In the genomic region with DNA sequence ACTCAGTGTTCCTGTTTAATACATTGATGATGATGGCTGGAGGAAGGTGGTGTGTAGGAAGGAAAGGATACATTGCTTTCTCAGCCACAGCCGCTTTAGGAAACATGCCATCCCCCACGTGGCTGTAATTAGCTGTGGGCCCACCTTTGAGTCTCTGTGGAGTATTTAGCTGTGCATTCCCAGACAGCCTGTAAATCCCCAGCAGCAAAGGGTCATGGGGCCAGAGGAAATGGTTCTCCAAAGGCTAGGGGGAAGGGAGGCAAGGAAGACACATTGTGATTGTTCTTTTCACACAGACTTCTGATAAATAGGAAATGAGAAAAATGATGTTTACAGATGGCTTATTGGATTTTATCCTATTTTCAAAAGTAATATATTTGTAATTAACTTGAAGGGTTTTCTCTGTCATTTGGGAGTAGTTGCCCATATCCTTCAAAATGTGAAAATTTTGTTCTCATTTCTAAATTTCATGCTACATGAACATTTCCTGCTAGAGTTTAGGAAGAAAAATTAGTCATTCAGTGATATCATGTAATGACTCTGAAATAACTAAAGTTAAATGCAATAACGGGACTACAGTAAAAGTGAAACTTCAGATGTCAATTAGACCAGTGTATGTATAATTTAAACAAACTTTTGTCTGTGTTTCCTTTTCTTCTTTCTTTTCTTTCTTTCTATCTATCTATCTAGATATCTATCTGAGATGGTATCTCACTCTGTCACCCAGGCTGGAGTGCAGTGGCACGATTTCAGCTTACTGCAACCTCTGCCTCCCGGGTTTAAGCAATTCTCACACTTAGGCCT, we compare ENCODE assay signal across 9 cellular contexts. TPM values are rescaled to one million over a fixed set of nuclear protein-coding genes. Genes with fewer than 3 reads are reported as not detected.
DNase-seq lines count a peak whose midpoint lies in the region; ATAC-seq and TF ChIP-seq lines count a peak whose summit lies in the region.
"Had no signal": no experiment of that assay in that cellular context is flagged by ENCODE, and none has a peak within 500 bp of the region (broad histone marks: within the 10 kb centered on the region; RNA-seq: fewer than 3 reads in every experiment).

No MANE protein-coding gene starts in this region.

- no peaks in the 10 kb centered on the region for H3K9me2 ChIP-seq in SK-N-SH

- peaks cover 41% of the 10 kb centered on the region for H3F3A ChIP-seq in SK-N-SH (replicated peaks; ENCODE audit: insufficient read depth)

- POLR2A ChIA-PET in SK-N-SH (lab: Yijun Ruan, JAX) = no interaction called here

- peak overlapping the region; percentile 43 for H3K9ac ChIP-seq in SK-N-SH
- H3K9ac ChIP-seq in skeletal muscle satellite cell (ENCODE audit: low read depth, low read length) = peak overlapping the region; percentile 67

- H3K27me3 ChIP-seq in SK-N-SH (ENCODE audit: insufficient read depth) (no peaks in the 10 kb centered on the region), skeletal muscle satellite cell (ENCODE audit: control insufficient read depth, insufficient read depth, low read length) (no peaks in the 10 kb centered on the region)

- no peaks in the 10 kb centered on the region for H3K79me2 ChIP-seq in SK-N-SH (ENCODE audit: insufficient read depth)

- H4K20me1 ChIP-seq in SK-N-SH (ENCODE audit: insufficient read depth) = no peaks in the 10 kb centered on the region

- ATAC-seq in GM19463 (IDR thresholded peaks at IDR 0.05; ENCODE audit: unreplicated experiment) = peak; percentile 54
- ATAC-seq in HG02642 (IDR thresholded peaks at IDR 0.05; ENCODE audit: poor library complexity, unreplicated experiment) = no peak
- ATAC-seq: stimulated activated memory B cell treated with anti-CD40 and anti-IgM and Interleukin-4, amounts not matched to agents 10 μg/mL and 1 μg/mL and 100 μg/mL, for 72 hours had no signal

- H3K36me3 ChIP-seq in SK-N-SH (replicated peaks in 1 of 2; ENCODE audit: control insufficient read depth in 1 of 2, insufficient read depth in 2 of 2, low read length in 1 of 2) = no peaks in the 10 kb centered on the region
- no peaks in the 10 kb centered on the region for H3K36me3 ChIP-seq in skeletal muscle satellite cell (ENCODE audit: insufficient read depth, low read length)

- CTCF ChIA-PET in SK-N-SH (lab: Yijun Ruan, JAX) = interaction anchor here (1.0 kb wide), 1 partner anchor 25 kb away, joined by 3 read pairs; no protein-coding TSS in a partner anchor

- no peak for TF ChIP-seq RAD21 in SK-N-SH (IDR thresholded peaks at IDR 0.05; ENCODE audit: low read length)

- peak overlapping the region; percentile 42; the same call in 1 of the 2 replicates for H3K4me2 ChIP-seq in SK-N-SH
- peak overlapping the region; percentile 63 for H3K4me2 ChIP-seq in skeletal muscle satellite cell (ENCODE audit: low read length)

- TF ChIP-seq CTCF in SK-N-SH (IDR thresholded peaks at IDR 0.05) = no peak
- no peak for TF ChIP-seq CTCF in fibroblast of the aortic adventitia (IDR thresholded peaks at IDR 0.05; ENCODE audit: insufficient read depth, low read length)

- peak overlapping the region; percentile 59; the same call in 1 of the 2 replicates for H2AFZ ChIP-seq in SK-N-SH (ENCODE audit: low read depth)

- DNase-seq in SK-N-SH = no peak
- peak; percentile 52 for DNase-seq in fibroblast of the aortic adventitia (ENCODE audit: low read depth)
- DNase-seq in stimulated activated CD4-positive, alpha-beta T cell treated with anti-CD3 and anti-CD28 coated beads, Interleukin-12 subunit alpha, Interleukin-12 subunit beta, amount 100 ng/mL, for 4 hours = no peak
- DNase-seq in NCI-H1694 (lab: John Stamatoyannopoulos, UW) = no peak
- DNase-seq: naive B cell had no signal

- H3K4me3 ChIP-seq in SK-N-SH (ENCODE audit: low read depth in 2 of 2, low read length in 1 of 2) (no peak overlapping the region), fibroblast of the aortic adventitia (ENCODE audit: low read depth, low read length) (no peak overlapping the region), skeletal muscle satellite cell (ENCODE audit: low read length) (peak overlapping the region; percentile 2)

- H3K27ac ChIP-seq in SK-N-SH (ENCODE audit: low read depth in 2 of 2, low read length in 1 of 2) = peak overlapping the region; percentile 94 to 98

- H3K9me3 ChIP-seq in SK-N-SH (no peaks in the 10 kb centered on the region), skeletal muscle satellite cell (replicated peaks; ENCODE audit: low read length) (no peaks in the 10 kb centered on the region)

- 51% methylated on average over 5 of the region's 5 CpGs for WGBS in SK-N-SH (ENCODE audit: low lambda C conversion rate)

- TF ChIP-seq EP300 in SK-N-SH (IDR thresholded peaks at IDR 0.05; ENCODE audit: borderline replicate concordance in 1 of 2, low read depth in 1 of 2, low read length in 1 of 2) = no peak

- peaks cover 3 to 46% of the 10 kb centered on the region in 2 experiments for H3K4me1 ChIP-seq in SK-N-SH (ENCODE audit: control insufficient read depth in 1 of 2, insufficient read depth in 2 of 2, low read depth in 1 of 2, low read length in 1 of 2)
- peaks cover 66% of the 10 kb centered on the region for H3K4me1 ChIP-seq in skeletal muscle satellite cell (ENCODE audit: control insufficient read depth, insufficient read depth, low read length)

TF ChIP-seq in SK-N-SH, 30 proteins besides CTCF, POLR2A, EP300 and RAD21:
- TF ChIP-seq, protein P1, sequence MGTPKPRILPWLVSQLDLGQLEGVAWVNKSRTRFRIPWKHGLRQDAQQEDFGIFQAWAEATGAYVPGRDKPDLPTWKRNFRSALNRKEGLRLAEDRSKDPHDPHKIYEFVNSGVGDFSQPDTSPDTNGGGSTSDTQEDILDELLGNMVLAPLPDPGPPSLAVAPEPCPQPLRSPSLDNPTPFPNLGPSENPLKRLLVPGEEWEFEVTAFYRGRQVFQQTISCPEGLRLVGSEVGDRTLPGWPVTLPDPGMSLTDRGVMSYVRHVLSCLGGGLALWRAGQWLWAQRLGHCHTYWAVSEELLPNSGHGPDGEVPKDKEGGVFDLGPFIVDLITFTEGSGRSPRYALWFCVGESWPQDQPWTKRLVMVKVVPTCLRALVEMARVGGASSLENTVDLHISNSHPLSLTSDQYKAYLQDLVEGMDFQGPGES (IDR thresholded peaks at IDR 0.05; ENCODE audit: low read depth, low read length) = no peak
- TF ChIP-seq, protein P2, sequence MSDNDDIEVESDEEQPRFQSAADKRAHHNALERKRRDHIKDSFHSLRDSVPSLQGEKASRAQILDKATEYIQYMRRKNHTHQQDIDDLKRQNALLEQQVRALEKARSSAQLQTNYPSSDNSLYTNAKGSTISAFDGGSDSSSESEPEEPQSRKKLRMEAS (IDR thresholded peaks at IDR 0.05; ENCODE audit: low read depth) = peak; percentile 55; the same call in 1 of the 2 replicates

RNA-seq across cellular contexts. Expression of a gene that starts 24.3 kb away (rescaled TPM):
- 212 and 301 TPM in 2 replicates for polyA plus RNA-seq in SK-N-SH (2012; rRNA removed)
- 237 and 260 TPM in 2 replicates for polyA plus RNA-seq in SK-N-SH (2012; cell fraction: cytosol; rRNA removed)
- 68.3 and 126 TPM in 2 replicates for polyA plus RNA-seq in SK-N-SH (2012; cell fraction: nucleus; rRNA removed)
- 75.1 and 184 TPM in 2 replicates for total RNA-seq in fibroblast of the aortic adventitia (ENCODE audit: low replicate concordance)
- 49.4 and 69.0 TPM in 2 replicates for total RNA-seq in skeletal muscle satellite cell (2012; rRNA removed)
